8 cellular contexts compared by ENCODE assay signal in the genomic region with DNA sequence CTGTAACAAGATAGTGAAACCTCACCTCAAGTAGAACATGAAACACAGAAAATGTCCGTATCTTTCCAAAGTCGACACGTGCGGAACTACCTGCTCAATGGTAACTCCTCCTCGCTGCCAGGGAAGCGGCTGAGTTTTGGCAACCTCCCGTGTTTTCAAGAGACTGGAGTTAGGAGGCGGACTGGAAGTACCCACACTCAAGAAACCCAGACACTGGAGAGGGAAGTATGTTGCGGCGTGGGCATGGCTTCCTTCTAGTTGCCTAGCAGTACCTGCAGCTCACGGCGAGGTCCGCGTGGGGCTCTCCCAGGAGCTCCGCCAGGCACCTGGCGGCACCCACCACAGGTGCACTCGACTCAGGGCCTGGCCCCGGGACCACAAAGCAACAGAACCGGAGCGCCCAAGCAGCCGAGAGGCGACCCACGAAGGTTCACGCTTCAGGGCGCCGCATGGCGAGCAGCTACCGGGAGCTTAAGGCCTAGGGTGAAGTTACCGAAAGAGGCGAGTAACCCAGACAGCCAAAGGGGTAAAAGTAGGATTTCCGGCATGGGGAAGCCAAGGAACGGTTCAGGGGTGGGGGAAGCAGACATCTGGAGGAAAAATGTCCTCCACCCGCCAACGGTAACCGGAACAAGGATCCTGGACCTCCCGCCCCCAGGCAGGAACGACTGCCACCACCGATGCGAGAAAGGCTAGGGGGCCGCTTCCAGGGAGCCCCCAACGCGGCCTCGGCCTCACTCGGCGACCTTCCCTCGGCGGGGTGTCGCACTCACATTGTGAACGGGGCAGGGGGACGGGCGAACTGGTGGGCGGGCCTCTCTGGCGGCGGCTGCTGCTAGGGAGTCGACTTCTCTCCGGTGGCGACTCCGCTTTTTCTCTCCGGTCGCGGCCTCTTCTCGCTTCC. TPM values are rescaled to one million over a fixed set of nuclear protein-coding genes. Genes with fewer than 3 reads are reported as not detected.
DNase-seq lines count a peak whose midpoint lies in the region; ATAC-seq, FAIRE-seq and TF ChIP-seq lines count a peak whose summit lies in the region.

No MANE protein-coding gene starts in this region.

- peak overlapping the region; percentile 91 for H2BK120ac ChIP-seq in H1 (replicated peaks; ENCODE audit: low read depth, low read length)

- POLR2A ChIA-PET in GM10248 (lab: Yijun Ruan, JAX) (interaction anchor here (0.9 to 3.7 kb wide), 9 partner anchors 8 to 51 kb away, joined by 3 to 29 read pairs (median 5); a partner anchor contains a TSS), H1 (lab: Charles Lee; ENCODE audit: partially characterized antibody) (interaction anchor here (0.5 to 52.4 kb wide), 24 partner anchors 9 to 486 kb away, joined by 3 to 1406 read pairs (median 6); a partner anchor contains a TSS)

- H3K4me3 Mint-ChIP-seq in mesothelial cell of epicardium = peak overlapping the region; percentile 100

- H3K18ac ChIP-seq in H1 (ENCODE audit: extremely low read depth, low read length) = peak overlapping the region; percentile 3; the same call in 1 of the 2 replicates

- H2BK12ac ChIP-seq in H1 (ENCODE audit: low read depth, low read length) = no peak overlapping the region; the same call in 1 of the 2 replicates

- no peak; a peak in 1 of 3 replicates for TF ChIP-seq POLR2A in H1 (IDR thresholded peaks at IDR 0.05; ENCODE audit: control extremely low read depth in 1 of 2, low read depth in 2 of 2, low read length in 2 of 2)

- H3K14ac ChIP-seq in H1 (ENCODE audit: insufficient read length) = peak overlapping the region; percentile 74

- H3K4me1 ChIP-seq in H1 (replicated peaks in 1 of 4; ENCODE audit: control insufficient read depth in 3 of 4, insufficient read depth in 4 of 4, low read length in 3 of 4) = no peaks in the 10 kb centered on the region; a peak in 2 of 7 replicates

- no peaks in the 10 kb centered on the region for H3K9me3 ChIP-seq in H1 (ENCODE audit: insufficient read depth in 2 of 2, low read depth in 1 of 2, low read length in 1 of 2)

- H4K8ac ChIP-seq in H1 (ENCODE audit: extremely low read depth, insufficient read depth, low read length) = peak overlapping the region; percentile 96

- H3K9me3 Mint-ChIP-seq in mesothelial cell of epicardium = no peaks in the 10 kb centered on the region

- no peaks in the 10 kb centered on the region; the same call in 1 of the 2 replicates for H3K79me1 ChIP-seq in H1 (ENCODE audit: low read depth, low read length)

- H3K27me3 Mint-ChIP-seq in mesothelial cell of epicardium (ENCODE audit: low read depth) = no peaks in the 10 kb centered on the region

- WGBS in H1 (ENCODE audit: extremely low coverage in 1 of 2, insufficient coverage in 1 of 2, insufficient read length in 1 of 2, insufficient replicate concordance in 2 of 2, low coverage in 1 of 2, low lambda C conversion rate in 2 of 2, missing lambda C conversion rate in 1 of 2), 2 experiments = 2% methylated on average over 51 of the region's 62 CpGs; no CpG with 5 or more reads in 1 of the 2 experiments

- peak overlapping the region; percentile 57 for H3K4ac ChIP-seq in H1 (replicated peaks; ENCODE audit: insufficient read length, low read depth, low read length)

- H3K27me3 ChIP-seq in H1 (replicated peaks in 1 of 4; ENCODE audit: control insufficient read depth in 3 of 4, extremely low read depth in 1 of 4, insufficient read depth in 3 of 4, low read length in 3 of 4) = no peaks in the 10 kb centered on the region

- H4K91ac ChIP-seq in H1 (replicated peaks; ENCODE audit: insufficient read length, low read length) = peak overlapping the region; percentile 98

- CTCF ChIA-PET in GM10248 (lab: Yijun Ruan, JAX) = interaction anchor here (1.0 to 2.2 kb wide), 2 partner anchors 15 to 51 kb away, joined by 3 to 8 read pairs; no protein-coding TSS in a partner anchor
- CTCF ChIA-PET in H1 (lab: Charles Lee; ENCODE audit: partially characterized antibody) = interaction anchor here (1.4 to 1.8 kb wide), 4 partner anchors 11 to 42 kb away, joined by 3 to 7 read pairs (median 5); a partner anchor contains a TSS

- H3K56ac ChIP-seq in H1 (replicated peaks; ENCODE audit: insufficient read length, low read depth, low read length) = peak overlapping the region; percentile 93

- peak overlapping the region; percentile 92 for H3K27ac ChIP-seq in H1 (ENCODE audit: low read depth, low read length)

- peak overlapping the region; percentile 81 to 98 (median 94) for H3K4me3 ChIP-seq in H1 (ENCODE audit: extremely low read depth in 1 of 4, insufficient read depth in 2 of 4, low read depth in 3 of 4, low read length in 4 of 4)

- H3K23me2 ChIP-seq in H1 (ENCODE audit: low read depth, low read length) = peaks cover 7% of the 10 kb centered on the region

- H2AFZ ChIP-seq in H1 (ENCODE audit: low read length) = no peak overlapping the region

- no peak overlapping the region for H2BK15ac ChIP-seq in H1 (ENCODE audit: low read length)

- peaks cover 0 to 16% (median 2%) of the 10 kb centered on the region in 4 experiments; a peak in 1 of 8 replicates for H3K36me3 ChIP-seq in H1 (ENCODE audit: control insufficient read depth in 2 of 4, insufficient read depth in 4 of 4, low read length in 3 of 4)

- peak; percentile 42 for ATAC-seq in HG02759 (IDR thresholded peaks at IDR 0.05; ENCODE audit: unreplicated experiment)

- H3K23ac ChIP-seq in H1 (ENCODE audit: insufficient read length) = no peak overlapping the region

- no peak for FAIRE-seq in H1 (lab: Jason Lieb, UNC)

- peak overlapping the region; percentile 1; the same call in 1 of the 2 replicates for H2AK5ac ChIP-seq in H1 (ENCODE audit: low read depth, low read length)

- no peak for TF ChIP-seq EP300 in H1 (IDR thresholded peaks at IDR 0.05; ENCODE audit: borderline replicate concordance in 1 of 2, low read depth in 2 of 2, low read length in 2 of 2)

- peak overlapping the region; percentile 67 to 100 for H3K4me2 ChIP-seq in H1 (ENCODE audit: insufficient read depth in 1 of 2, low read depth in 2 of 2, low read length in 2 of 2)

- H4K20me1 ChIP-seq in H1 (replicated peaks in 1 of 2; ENCODE audit: control insufficient read depth in 1 of 2, insufficient read depth in 2 of 2, low read length in 2 of 2) = peaks cover 9 to 14% of the 10 kb centered on the region in 2 experiments

- peaks cover 37% of the 10 kb centered on the region for H3K4me1 Mint-ChIP-seq in mesothelial cell of epicardium

- no peak overlapping the region for H2BK20ac ChIP-seq in H1 (ENCODE audit: low read length)

- H3K27ac Mint-ChIP-seq in mesothelial cell of epicardium = peak overlapping the region; percentile 100

- H3K9ac ChIP-seq in H1 (replicated peaks in 1 of 4; ENCODE audit: extremely low read depth in 1 of 4, low read depth in 3 of 4, low read length in 3 of 4) = peak overlapping the region; percentile 90 to 97 (median 96)

- H3K36me3 Mint-ChIP-seq in mesothelial cell of epicardium = peaks cover 5% of the 10 kb centered on the region

- H4K5ac ChIP-seq in H1 (ENCODE audit: insufficient read length, low read depth, low read length) = peak overlapping the region; percentile 96

- H3K79me2 ChIP-seq in H1 (ENCODE audit: control insufficient read depth in 1 of 2, insufficient read depth in 2 of 2, low read length in 2 of 2) = peaks cover 43 to 52% of the 10 kb centered on the region in 2 experiments

- TF ChIP-seq CTCF in GM10248 (IDR thresholded peaks at IDR 0.05; ENCODE audit: control extremely low read depth, extremely low read depth, low read depth, missing control alignments) = peak; percentile 9
- TF ChIP-seq CTCF in H1 (IDR thresholded peaks at IDR 0.05; ENCODE audit: control extremely low read depth in 1 of 3, insufficient read depth in 1 of 3, low read depth in 1 of 3, low read length in 3 of 3) = no peak
- no peak for TF ChIP-seq CTCF in mesothelial cell of epicardium (IDR thresholded peaks at IDR 0.05; ENCODE audit: unreplicated experiment)

- DNase-seq in GM10248 (ENCODE audit: extremely low spot score) (peak; percentile 20), NCI-H2227 (lab: John Stamatoyannopoulos, UW; ENCODE audit: unreplicated experiment) (peak; percentile 48), H1 (ENCODE audit: low read depth in 1 of 2, low spot score in 2 of 2) (no peak), mesothelial cell of epicardium (ENCODE audit: low spot score in 2 of 2, unreplicated experiment in 2 of 2) (peak; percentile 24 to 63), NCI-H446 treated with DMSO at 0.1 percent for 48 hours (lab: John Stamatoyannopoulos, UW) (no peak)
- peak; percentile 3 to 29 for DNase-seq in activated CD8-positive, alpha-beta memory T cell treated with anti-CD3 and anti-CD28 coated beads for 1 hour (ENCODE audit: extremely low read depth in 1 of 2, low read depth in 1 of 2)
- peak; percentile 20 for DNase-seq in stimulated activated CD8-positive, alpha-beta memory T cell treated with anti-CD3 and anti-CD28 coated beads, Interleukin-7, amount 100 ng/mL, for 24 hours (ENCODE audit: low read depth)

- no peak for TF ChIP-seq RAD21 in H1 (IDR thresholded peaks at IDR 0.05 in 1 of 2, conservative IDR thresholded peaks at IDR 0.05 in 1 of 2; ENCODE audit: low read depth in 2 of 2, low read length in 2 of 2)

- H2BK5ac ChIP-seq in H1 (ENCODE audit: low read depth, low read length) = peak overlapping the region; percentile 92

RNA-seq across cellular contexts. Expression of a gene that starts 0.6 kb away (rescaled TPM):
- total RNA-seq in H1 (2021; fragmentation: NEBNext Ultra II Directional; extraction: Animal tissue kit (Norgen Biotek cat#: 25700)) = 453 and 464 TPM in 2 replicates
- polyA plus RNA-seq in H1 (2011; rRNA removed) = 62.2 and 111 TPM in 2 replicates
- polyA plus RNA-seq in H1 (2011; cell fraction: cytosol; rRNA removed) = 114 TPM
- polyA plus RNA-seq in H1 (2011; cell fraction: nucleus; rRNA removed) = 72.5 TPM
- polyA plus RNA-seq in H1 (2012, experiment 1 of 2) = 209 to 368 TPM (median 231 TPM) in 4 replicates
- 91.5 TPM for polyA plus RNA-seq in H1 (2012, experiment 2 of 2)
- 399 TPM for polyA plus RNA-seq in H1 (2013, experiment 1 of 2)
- 418 TPM for polyA plus RNA-seq in H1 (2013, experiment 2 of 2)
- 47.3 and 67.3 TPM in 2 replicates for polyA minus RNA-seq in H1 (2011; rRNA and poly(A)+ RNA removed)
- 138 TPM for polyA minus RNA-seq in H1 (2011; cell fraction: cytosol; rRNA and poly(A)+ RNA removed)
- 56.6 TPM for polyA minus RNA-seq in H1 (2011; cell fraction: nucleus; rRNA and poly(A)+ RNA removed)
- 155 to 161 TPM (median 157 TPM) in 3 replicates for total RNA-seq in mesothelial cell of epicardium

RNA-seq across cellular contexts. Expression of a gene that starts 37.6 kb away (rescaled TPM):
- 1,027 and 1,063 TPM in 2 replicates for total RNA-seq in H1 (2021; fragmentation: NEBNext Ultra II Directional; extraction: Animal tissue kit (Norgen Biotek cat#: 25700))
- polyA plus RNA-seq in H1 (2011; rRNA removed) = 225 and 511 TPM in 2 replicates
- 1,076 TPM for polyA plus RNA-seq in H1 (2011; cell fraction: cytosol; rRNA removed)
- 299 TPM for polyA plus RNA-seq in H1 (2011; cell fraction: nucleus; rRNA removed)
- 1,882 to 2,192 TPM (median 1,951 TPM) in 4 replicates for polyA plus RNA-seq in H1 (2012, experiment 1 of 2)
- 616 TPM for polyA plus RNA-seq in H1 (2012, experiment 2 of 2)
- 1,593 TPM for polyA plus RNA-seq in H1 (2013, experiment 1 of 2)
- polyA plus RNA-seq in H1 (2013, experiment 2 of 2) = 1,694 TPM
- 244 and 284 TPM in 2 replicates for polyA minus RNA-seq in H1 (2011; rRNA and poly(A)+ RNA removed)
- 172 TPM for polyA minus RNA-seq in H1 (2011; cell fraction: cytosol; rRNA and poly(A)+ RNA removed)
- 249 TPM for polyA minus RNA-seq in H1 (2011; cell fraction: nucleus; rRNA and poly(A)+ RNA removed)
- total RNA-seq in mesothelial cell of epicardium = 919 to 987 TPM (median 980 TPM) in 3 replicates

RNA-seq across cellular contexts. Expression of a gene that starts 41.7 kb away (rescaled TPM):
- 900 and 930 TPM in 2 replicates for total RNA-seq in H1 (2021; fragmentation: NEBNext Ultra II Directional; extraction: Animal tissue kit (Norgen Biotek cat#: 25700))
- polyA plus RNA-seq in H1 (2011; rRNA removed) = 1,127 and 1,522 TPM in 2 replicates
- 1,136 TPM for polyA plus RNA-seq in H1 (2011; cell fraction: cytosol; rRNA removed)
- 1,291 TPM for polyA plus RNA-seq in H1 (2011; cell fraction: nucleus; rRNA removed)
- 1,029 to 1,478 TPM (median 1,152 TPM) in 4 replicates for polyA plus RNA-seq in H1 (2012, experiment 1 of 2)
- 1,210 TPM for polyA plus RNA-seq in H1 (2012, experiment 2 of 2)
- 633 TPM for polyA plus RNA-seq in H1 (2013, experiment 1 of 2)
- 646 TPM for polyA plus RNA-seq in H1 (2013, experiment 2 of 2)
- polyA minus RNA-seq in H1 (2011; rRNA and poly(A)+ RNA removed) = 2,044 and 2,615 TPM in 2 replicates
- polyA minus RNA-seq in H1 (2011; cell fraction: cytosol; rRNA and poly(A)+ RNA removed) = 699 TPM
- polyA minus RNA-seq in H1 (2011; cell fraction: nucleus; rRNA and poly(A)+ RNA removed) = 349 TPM
- total RNA-seq in mesothelial cell of epicardium = 361 to 391 TPM (median 387 TPM) in 3 replicates

RNA-seq across cellular contexts. Expression of a gene that starts 57.4 kb away (rescaled TPM):
- 110 TPM in 2 replicates for total RNA-seq in H1 (2021; fragmentation: NEBNext Ultra II Directional; extraction: Animal tissue kit (Norgen Biotek cat#: 25700))
- 52.0 and 70.9 TPM in 2 replicates for polyA plus RNA-seq in H1 (2011; rRNA removed)
- polyA plus RNA-seq in H1 (2011; cell fraction: cytosol; rRNA removed) = 57.2 TPM
- polyA plus RNA-seq in H1 (2011; cell fraction: nucleus; rRNA removed) = 182 TPM
- polyA plus RNA-seq in H1 (2012, experiment 1 of 2) = 47.8 to 66.7 TPM (median 60.2 TPM) in 4 replicates
- 40.7 TPM for polyA plus RNA-seq in H1 (2012, experiment 2 of 2)
- 69.4 TPM for polyA plus RNA-seq in H1 (2013, experiment 1 of 2)
- 63.0 TPM for polyA plus RNA-seq in H1 (2013, experiment 2 of 2)
- polyA minus RNA-seq in H1 (2011; rRNA and poly(A)+ RNA removed) = 185 and 186 TPM in 2 replicates
- 73.3 TPM for polyA minus RNA-seq in H1 (2011; cell fraction: cytosol; rRNA and poly(A)+ RNA removed)
- 119 TPM for polyA minus RNA-seq in H1 (2011; cell fraction: nucleus; rRNA and poly(A)+ RNA removed)
- 99.4 to 107 TPM (median 105 TPM) in 3 replicates for total RNA-seq in mesothelial cell of epicardium

Comparison
In these comparisons a context has a peak if more than half of its experiments do, and no peak if none do; other contexts are left out.
1. DNase-seq: peak in GM10248 (single experiment), NCI-H2227 (single experiment), activated CD8-positive, alpha-beta memory T cell treated with anti-CD3 and anti-CD28 coated beads for 1 hour (2 of 2), mesothelial cell of epicardium (2 of 2) and stimulated activated CD8-positive, alpha-beta memory T cell treated with anti-CD3 and anti-CD28 coated beads, Interleukin-7, amount 100 ng/mL, for 24 hours (single experiment); none in H1 (0 of 2) and NCI-H446 treated with DMSO at 0.1 percent for 48 hours (single experiment).